1 cellular context compared by ENCODE assay signal in genomic region chr7:137943132-137943551, GRCh38.
TF ChIP-seq lines count a peak whose summit lies in the region.

No MANE protein-coding gene starts in this region.

TF ChIP-seq in K562, 482 proteins besides CTCF, POLR2A, EP300 and RAD21 (continued from another document):
- TF ChIP-seq CEBPG (CRISPR knock-in tag; IDR thresholded peaks at IDR 0.05) = no peak
- TF ChIP-seq CEBPG (tag; conservative IDR thresholded peaks at IDR 0.05 in 1 of 2, IDR thresholded peaks at IDR 0.05 in 1 of 2) = peak in 1 of 2 experiments; percentile 25; a peak in 1 of 4 replicates
- TF ChIP-seq MAFF (IDR thresholded peaks at IDR 0.05; ENCODE audit: low read length) = no peak
- TF ChIP-seq GATAD2A (IDR thresholded peaks at IDR 0.05) = 0 out of 2 replicates have a peak, but pooled peaks have one; percentile 17
- TF ChIP-seq TAF9B (IDR thresholded peaks at IDR 0.05; ENCODE audit: partially characterized antibody) = peak; percentile 92
- TF ChIP-seq ZNF395 (CRISPR knock-in tag; IDR thresholded peaks at IDR 0.05) = peak; percentile 42; the same call in 1 of the 2 replicates
- no peak for TF ChIP-seq KDM4B (IDR thresholded peaks at IDR 0.05; ENCODE audit: borderline replicate concordance in 2 of 2, low read depth in 1 of 2)
- 0 out of 2 replicates have a peak, but pooled peaks have one; percentile 34 for TF ChIP-seq LEF1 (IDR thresholded peaks at IDR 0.05)
- TF ChIP-seq ZNF592 (IDR thresholded peaks at IDR 0.05) = peak; percentile 55; the same call in 1 of the 2 replicates
- TF ChIP-seq POLR2AphosphoS2 (IDR thresholded peaks at IDR 0.05; ENCODE audit: low read length) = 0 out of 2 replicates have a peak, but pooled peaks have one; percentile 37
- TF ChIP-seq NFIC (IDR thresholded peaks at IDR 0.05) = peak; percentile 42; the same call in 1 of the 2 replicates
- TF ChIP-seq MEF2A (IDR thresholded peaks at IDR 0.05; ENCODE audit: control insufficient read depth, low read depth, low read length) = 0 out of 2 replicates have a peak, but pooled peaks have one; percentile 4
- no peak for TF ChIP-seq SOX6 (IDR thresholded peaks at IDR 0.05)
- TF ChIP-seq KDM1A (IDR thresholded peaks at IDR 0.05) = peak; percentile 80 to 81
- TF ChIP-seq MAFG (tag; conservative IDR thresholded peaks at IDR 0.05) = no peak
- no peak for TF ChIP-seq SRSF3 (IDR thresholded peaks at IDR 0.05; ENCODE audit: insufficient read depth, low read length)
- 0 out of 4 replicates have a peak, but pooled peaks of 1 of the 2 experiments have one; percentile 37 for TF ChIP-seq TEAD1 (CRISPR knock-in tag; IDR thresholded peaks at IDR 0.05)
- no peak for TF ChIP-seq ZNF143 (CRISPR knock-in tag; IDR thresholded peaks at IDR 0.05)
- TF ChIP-seq ZNF695 (CRISPR knock-in tag; IDR thresholded peaks at IDR 0.05) = no peak
- 0 out of 2 replicates have a peak, but pooled peaks have one; percentile 59 for TF ChIP-seq HIVEP1 (CRISPR knock-in tag; IDR thresholded peaks at IDR 0.05)
- no peak for TF ChIP-seq CHD2 (IDR thresholded peaks at IDR 0.05; ENCODE audit: low read depth, low read length)
- no peak for TF ChIP-seq ETV1 (tag; conservative IDR thresholded peaks at IDR 0.05; ENCODE audit: low read depth)
- no peak for TF ChIP-seq KLF1 (tag; IDR thresholded peaks at IDR 0.05)
- TF ChIP-seq MTF1 (CRISPR knock-in tag; IDR thresholded peaks at IDR 0.05; ENCODE audit: borderline replicate concordance) = no peak
- no peak for TF ChIP-seq LARP7 (IDR thresholded peaks at IDR 0.05)
- TF ChIP-seq FOSL1 (tag; conservative IDR thresholded peaks at IDR 0.05) = peak; percentile 83
- TF ChIP-seq WHSC1 (IDR thresholded peaks at IDR 0.05; ENCODE audit: low read length) = no peak
- peak; percentile 11 to 41; a peak in 2 of 4 replicates for TF ChIP-seq TRIM24 (IDR thresholded peaks at IDR 0.05)
- no peak for TF ChIP-seq ZC3H4 (CRISPR knock-in tag; IDR thresholded peaks at IDR 0.05; ENCODE audit: borderline replicate concordance)
- 0 out of 2 replicates have a peak, but pooled peaks have one; percentile 57 for TF ChIP-seq ZNF584 (CRISPR knock-in tag; IDR thresholded peaks at IDR 0.05; ENCODE audit: low read depth)
- TF ChIP-seq GTF2F1 (IDR thresholded peaks at IDR 0.05; ENCODE audit: low read depth, low read length) = no peak
- TF ChIP-seq EHMT2 (IDR thresholded peaks at IDR 0.05) = 0 out of 2 replicates have a peak, but pooled peaks have one; percentile 9
- peak; percentile 72 for TF ChIP-seq TEAD4 (IDR thresholded peaks at IDR 0.05; ENCODE audit: low read length)
- no peak for TF ChIP-seq TEAD4 (CRISPR knock-in tag; IDR thresholded peaks at IDR 0.05; ENCODE audit: borderline replicate concordance)
- TF ChIP-seq ARNT (IDR thresholded peaks at IDR 0.05) = peak in 1 of 2 experiments; percentile 78; a peak in 2 of 4 replicates
- TF ChIP-seq TFAP4 (CRISPR knock-in tag; IDR thresholded peaks at IDR 0.05; ENCODE audit: borderline replicate concordance) = peak; percentile 97
- TF ChIP-seq GABPB1 (CRISPR knock-in tag; IDR thresholded peaks at IDR 0.05) = no peak
- peak; percentile 94 for TF ChIP-seq CBFA2T3 (IDR thresholded peaks at IDR 0.05)
- no peak for TF ChIP-seq IRF9 (tag; IDR thresholded peaks at IDR 0.05)
- TF ChIP-seq DPF2 (IDR thresholded peaks at IDR 0.05) = peak; percentile 82
- TF ChIP-seq ZNF766 (CRISPR knock-in tag; conservative IDR thresholded peaks at IDR 0.05) = peak; percentile 44; the same call in 1 of the 2 replicates
- no peak for TF ChIP-seq MLX (CRISPR knock-in tag; conservative IDR thresholded peaks at IDR 0.05)
- peak; percentile 73; the same call in 1 of the 2 replicates for TF ChIP-seq MYNN (IDR thresholded peaks at IDR 0.05)
- no peak for TF ChIP-seq MYNN (CRISPR knock-in tag; IDR thresholded peaks at IDR 0.05)
- TF ChIP-seq MEIS2 (IDR thresholded peaks at IDR 0.05; ENCODE audit: partially characterized antibody) = peak; percentile 7
- TF ChIP-seq CHD4 (IDR thresholded peaks at IDR 0.05; ENCODE audit: insufficient read depth, insufficient replicate concordance, low read depth, low read length, poor library complexity, severe bottlenecking) = peak; percentile 44
- TF ChIP-seq NR4A1 (CRISPR knock-in tag; IDR thresholded peaks at IDR 0.05) = no peak
- no peak for TF ChIP-seq NR4A1 (tag; IDR thresholded peaks at IDR 0.05)
- no peak for TF ChIP-seq ARHGAP35 (IDR thresholded peaks at IDR 0.05; ENCODE audit: partially characterized antibody)
- TF ChIP-seq ARID3A (IDR thresholded peaks at IDR 0.05; ENCODE audit: borderline replicate concordance, low read depth, low read length) = peak; percentile 20; the same call in 1 of the 2 replicates
- peak in 1 of 3 experiments; percentile 51 for TF ChIP-seq YY1 (IDR thresholded peaks at IDR 0.05; ENCODE audit: borderline replicate concordance in 1 of 3, control insufficient read depth in 1 of 3, extremely low read depth in 1 of 3, insufficient read depth in 3 of 3, insufficient read length in 1 of 3, insufficient replicate concordance in 2 of 3, low read depth in 1 of 3, low read length in 2 of 3)
- no peak for TF ChIP-seq SREBF1 (IDR thresholded peaks at IDR 0.05; ENCODE audit: borderline replicate concordance, low read depth, low read length)
- TF ChIP-seq NCOR1 (IDR thresholded peaks at IDR 0.05) = peak; percentile 78
- peak; percentile 10; the same call in 1 of the 2 replicates for TF ChIP-seq DEAF1 (CRISPR knock-in tag; IDR thresholded peaks at IDR 0.05)
- TF ChIP-seq SMARCE1 (IDR thresholded peaks at IDR 0.05) = peak; percentile 68; the same call in 1 of the 2 replicates
- no peak for TF ChIP-seq NR2C1 (IDR thresholded peaks at IDR 0.05)
- TF ChIP-seq NR2C1 (tag; IDR thresholded peaks at IDR 0.05) = peak; percentile 43
- TF ChIP-seq PURB (CRISPR knock-in tag; IDR thresholded peaks at IDR 0.05; ENCODE audit: low read depth) = no peak
- peak; percentile 85 for TF ChIP-seq JUND (IDR thresholded peaks at IDR 0.05; ENCODE audit: borderline replicate concordance, low read depth, low read length)
- peak; percentile 40; the same call in 2 of the 3 replicates for TF ChIP-seq JUND (tag; IDR thresholded peaks at IDR 0.05; ENCODE audit: borderline replicate concordance, low read depth, low read length)
- no peak for TF ChIP-seq HEY1 (CRISPR knock-in tag; IDR thresholded peaks at IDR 0.05; ENCODE audit: borderline replicate concordance)
- TF ChIP-seq SMARCB1 (IDR thresholded peaks at IDR 0.05; ENCODE audit: insufficient read length, low read depth) = no peak
- peak; percentile 73 for TF ChIP-seq SMARCA4 (IDR thresholded peaks at IDR 0.05)
- 0 out of 2 replicates have a peak, but pooled peaks have one; percentile 62 for TF ChIP-seq ZKSCAN8 (CRISPR knock-in tag; IDR thresholded peaks at IDR 0.05)
